ENCODE assay signal across 25 cellular contexts in genomic region chr3:72398781-72399180, GRCh38.
"Had no signal": no experiment of that assay in that cellular context is flagged by ENCODE, and none has a peak within 500 bp of the region (broad histone marks: within the 10 kb centered on the region; RNA-seq: fewer than 3 reads in every experiment).

No MANE protein-coding gene starts in this region.

- ATAC-seq: heart left ventricle; left colon; left lung; lower lobe of right lung; naive thymus-derived CD4-positive, alpha-beta T cell; natural killer cell treated with Interleukin-12 subunit alpha and Interleukin-12 subunit beta and Interleukin-15 and Interleukin-18, amount 100 ng/mL, for 72 hours; right lobe of liver; stimulated activated naive B cell treated with anti-CD40 and anti-IgM and Interleukin-4, amounts not matched to agents 10 μg/mL and 1 μg/mL and 100 μg/mL, for 72 hours; stimulated activated naive CD8-positive, alpha-beta T cell treated with anti-CD3 and anti-CD28 coated beads, Interleukin-15, Interleukin-2, amounts not matched to agents 100 U/mL and 50 U/mL, for 24 hours; upper lobe of right lung had no signal

- H3K27me3 ChIP-seq: heart left ventricle, left lung, ovary, right atrium auricular region, right lobe of liver, tibial nerve, upper lobe of right lung had no signal

- DNase-seq: heart left ventricle; hypothalamus; immature natural killer cell; kidney; left colon; left lung; lower lobe of right lung; mammary epithelial cell; mesenchymal stem cell; naive thymus-derived CD4-positive, alpha-beta T cell; ovary; right lobe of liver; stimulated activated CD4-positive, alpha-beta T cell treated with anti-CD3 and anti-CD28 coated beads, Interleukin-12 subunit alpha, Interleukin-12 subunit beta, amount 100 ng/mL, for 4 hours; stimulated activated CD4-positive, alpha-beta T cell treated with anti-CD3 and anti-CD28 coated beads, Interleukin-15, amount 100 ng/mL, for 24 hours; stimulated activated CD4-positive, alpha-beta T cell treated with anti-CD3 and anti-CD28 coated beads, Interleukin-2, amount 100 ng/mL, for 24 hours; stimulated activated CD4-positive, alpha-beta T cell treated with anti-CD3 and anti-CD28 coated beads, Interleukin-4, amount 100 ng/mL, for 1 hour; stimulated activated naive B cell treated with anti-CD40 and anti-IgM and Interleukin-4, amounts not matched to agents 10 μg/mL and 1 μg/mL and 100 μg/mL, for 72 hours; stimulated activated naive CD8-positive, alpha-beta T cell treated with anti-CD3 and anti-CD28 coated beads, Interleukin-15, Interleukin-2, amounts not matched to agents 100 U/mL and 50 U/mL, for 24 hours; upper lobe of right lung had no signal

- H3K9me3 ChIP-seq: heart left ventricle, left lung, lower lobe of right lung, ovary, right atrium auricular region, right lobe of liver, tibial nerve, upper lobe of right lung had no signal

- H3K27ac ChIP-seq: heart left ventricle, left lung, lower lobe of right lung, ovary, right atrium auricular region, right lobe of liver, skin epidermis, tibial nerve, upper lobe of right lung had no signal

- H3K36me3 ChIP-seq: heart left ventricle, left lung, lower lobe of right lung, ovary, right atrium auricular region, right lobe of liver, tibial nerve, upper lobe of right lung had no signal

- H3K4me3 ChIP-seq: heart left ventricle, left lung, lower lobe of right lung, ovary, right atrium auricular region, right lobe of liver, skin epidermis, tibial nerve, upper lobe of right lung had no signal

- FAIRE-seq: islet of Langerhans, kidney, urothelium cell line had no signal
